ENCODE assay signal across 18 cellular contexts in genomic region chr7:117165656-117166055, GRCh38.
DNase-seq lines count a peak whose midpoint lies in the region; ATAC-seq and TF ChIP-seq lines count a peak whose summit lies in the region.
"Had no signal": no experiment of that assay in that cellular context is flagged by ENCODE, and none has a peak within 500 bp of the region (broad histone marks: within the 10 kb centered on the region; RNA-seq: fewer than 3 reads in every experiment).

No MANE protein-coding gene starts in this region.

- peaks cover 11% of the 10 kb centered on the region for H3K4me1 Mint-ChIP-seq in dendritic cell treated with granulocyte-macrophage colony-stimulating factor and Interleukin-4, amounts not matched to agents 40 ng/mL and 50 ng/mL, for 4 days (ENCODE audit: low read depth)
- H3K4me1 Mint-ChIP-seq in GM23338 (peaks cover 10% of the 10 kb centered on the region), natural killer cell (peaks cover 0 to 5% of the 10 kb centered on the region in 2 donors)
- H3K4me1 Mint-ChIP-seq in CD8-positive, alpha-beta T cell (ENCODE audit: low read depth), result no peaks in the 10 kb centered on the region
- H3K4me1 Mint-ChIP-seq: activated T-helper 17 cell treated with anti-CD3 and anti-CD28 coated beads, Interleukin-2, amount 50 U/mL, for 72 hours had no signal

- H3K36me3 Mint-ChIP-seq in dendritic cell treated with granulocyte-macrophage colony-stimulating factor and Interleukin-4, amounts not matched to agents 40 ng/mL and 50 ng/mL, for 4 days (ENCODE audit: low read depth), result no peaks in the 10 kb centered on the region
- no peaks in the 10 kb centered on the region for H3K36me3 Mint-ChIP-seq in GM23338 (ENCODE audit: low read depth)
- H3K36me3 Mint-ChIP-seq in natural killer cell, result no peaks in the 10 kb centered on the region
- H3K36me3 Mint-ChIP-seq in CD8-positive, alpha-beta T cell, result no peaks in the 10 kb centered on the region

- H3K4me3 ChIP-seq in GM23338, result no peak overlapping the region
- H3K4me3 ChIP-seq in CD8-positive, alpha-beta T cell (ENCODE audit: low read depth, low read length), result no peak overlapping the region
- H3K4me3 ChIP-seq: esophagus muscularis mucosa had no signal

- no peak overlapping the region for H3K4me2 ChIP-seq in GM23338
- H3K4me2 ChIP-seq: KMS-11 had no signal

- no peaks in the 10 kb centered on the region for H3K27me3 ChIP-seq in GM23338 (ENCODE audit: insufficient read depth)
- H3K27me3 ChIP-seq in CD8-positive, alpha-beta T cell (ENCODE audit: insufficient read depth, low read length), result no peaks in the 10 kb centered on the region
- H3K27me3 ChIP-seq: esophagus muscularis mucosa had no signal

- no peaks in the 10 kb centered on the region for H3K9me3 ChIP-seq in CD8-positive, alpha-beta T cell (ENCODE audit: low read length)
- H3K9me3 ChIP-seq: esophagus muscularis mucosa had no signal

- no peak overlapping the region for H2AFZ ChIP-seq in GM23338

- no peaks in the 10 kb centered on the region for H3K9me2 ChIP-seq in GM23338 (ENCODE audit: insufficient read depth)

- POLR2A ChIA-PET in CD8-positive, alpha-beta T cell (lab: Charles Lee), result no interaction called here

- peak overlapping the region; percentile 56 for H3K27ac Mint-ChIP-seq in dendritic cell treated with granulocyte-macrophage colony-stimulating factor and Interleukin-4, amounts not matched to agents 40 ng/mL and 50 ng/mL, for 4 days
- no peak overlapping the region for H3K27ac Mint-ChIP-seq in GM23338
- H3K27ac Mint-ChIP-seq in natural killer cell, result no peak overlapping the region
- H3K27ac Mint-ChIP-seq in CD8-positive, alpha-beta T cell, result no peak overlapping the region
- H3K27ac Mint-ChIP-seq: activated T-helper 17 cell treated with anti-CD3 and anti-CD28 coated beads, Interleukin-2, amount 50 U/mL, for 72 hours; progenitor cell of endocrine pancreas had no signal

- H3K9me3 Mint-ChIP-seq in dendritic cell treated with granulocyte-macrophage colony-stimulating factor and Interleukin-4, amounts not matched to agents 40 ng/mL and 50 ng/mL, for 4 days, result no peaks in the 10 kb centered on the region
- H3K9me3 Mint-ChIP-seq in GM23338, result no peaks in the 10 kb centered on the region
- H3K9me3 Mint-ChIP-seq in natural killer cell, result no peaks in the 10 kb centered on the region
- H3K9me3 Mint-ChIP-seq in CD8-positive, alpha-beta T cell, result no peaks in the 10 kb centered on the region
- H3K9me3 Mint-ChIP-seq: activated T-helper 17 cell treated with anti-CD3 and anti-CD28 coated beads, Interleukin-2, amount 50 U/mL, for 72 hours had no signal

- CTCF ChIA-PET in CD8-positive, alpha-beta T cell (lab: Charles Lee), result no interaction called here

- H3F3A ChIP-seq in GM23338 (replicated peaks; ENCODE audit: low read depth), result no peaks in the 10 kb centered on the region

- no peaks in the 10 kb centered on the region for H3K36me3 ChIP-seq in GM23338 (ENCODE audit: insufficient read depth)
- no peaks in the 10 kb centered on the region for H3K36me3 ChIP-seq in CD8-positive, alpha-beta T cell (ENCODE audit: insufficient read depth, low read length)
- H3K36me3 ChIP-seq: esophagus muscularis mucosa had no signal

- intact Hi-C loops in dendritic cell treated with granulocyte-macrophage colony-stimulating factor and Interleukin-4, amounts not matched to agents 40 ng/mL and 50 ng/mL, for 4 days (cut with micrococcal nuclease), result no loop called here
- intact Hi-C loops in natural killer cell (cut with micrococcal nuclease), result no loop called here
- intact Hi-C loops in CD8-positive, alpha-beta T cell (cut with DNase I, micrococcal nuclease), result no loop called here

- DNase-seq in pons (ENCODE audit: low spot score) (peak; percentile 30), GM23338 (ENCODE audit: low spot score) (no peak), natural killer cell (no peak)
- no peak for DNase-seq in stimulated activated CD8-positive, alpha-beta memory T cell treated with anti-CD3 and anti-CD28 coated beads, Interleukin-4, amount 100 ng/mL, for 48 hours
- no peak for DNase-seq in CD8-positive, alpha-beta T cell
- DNase-seq: activated CD8-positive, alpha-beta memory T cell treated with anti-CD3 and anti-CD28 coated beads for 24 hours; DMS53; head of caudate nucleus; NCI-H1436; NCI-H510A treated with DMSO at 0.1 percent for 48 hours had no signal

- no peak overlapping the region for H3K27ac ChIP-seq in GM23338 (ENCODE audit: low read depth)
- no peak overlapping the region for H3K27ac ChIP-seq in CD8-positive, alpha-beta T cell (ENCODE audit: low read depth, low read length)
- H3K27ac ChIP-seq: esophagus muscularis mucosa, HL-60, KMS-11 had no signal

- 0 out of 2 replicates have a peak, but pooled peaks cover 13% of the 10 kb centered on the region for H3K4me1 ChIP-seq in GM23338 (ENCODE audit: insufficient read depth)
- no peaks in the 10 kb centered on the region for H3K4me1 ChIP-seq in CD8-positive, alpha-beta T cell (ENCODE audit: insufficient read depth, low read length)

- H3K27me3 Mint-ChIP-seq in dendritic cell treated with granulocyte-macrophage colony-stimulating factor and Interleukin-4, amounts not matched to agents 40 ng/mL and 50 ng/mL, for 4 days, result no peaks in the 10 kb centered on the region
- H3K27me3 Mint-ChIP-seq in GM23338 (ENCODE audit: insufficient read depth, low read depth, poor library complexity) (peaks cover 3% of the 10 kb centered on the region), natural killer cell (ENCODE audit: low read depth in 2 of 2) (no peaks in the 10 kb centered on the region)
- no peaks in the 10 kb centered on the region for H3K27me3 Mint-ChIP-seq in CD8-positive, alpha-beta T cell (ENCODE audit: low read depth)
- H3K27me3 Mint-ChIP-seq: activated T-helper 17 cell treated with anti-CD3 and anti-CD28 coated beads, Interleukin-2, amount 50 U/mL, for 72 hours; progenitor cell of endocrine pancreas had no signal

- ATAC-seq in GM19043 (IDR thresholded peaks at IDR 0.05; ENCODE audit: low read depth, unreplicated experiment), result peak; percentile 75
- ATAC-seq in HG02798 (IDR thresholded peaks at IDR 0.05; ENCODE audit: poor library complexity, unreplicated experiment), result peak; percentile 83
- no peak for ATAC-seq in GM23338
- ATAC-seq in natural killer cell, result no peak
- ATAC-seq in CD8-positive, alpha-beta T cell, result no peak
- ATAC-seq: activated T-helper 17 cell treated with anti-CD3 and anti-CD28 coated beads, Interleukin-2, amount 50 U/mL, for 72 hours had no signal

- no peaks in the 10 kb centered on the region for H3K79me2 ChIP-seq in GM23338 (replicated peaks; ENCODE audit: insufficient read depth)

- no peak overlapping the region for H3K4me3 Mint-ChIP-seq in dendritic cell treated with granulocyte-macrophage colony-stimulating factor and Interleukin-4, amounts not matched to agents 40 ng/mL and 50 ng/mL, for 4 days
- H3K4me3 Mint-ChIP-seq in GM23338 (no peak overlapping the region), natural killer cell (no peak overlapping the region)
- H3K4me3 Mint-ChIP-seq in CD8-positive, alpha-beta T cell, result no peak overlapping the region
- H3K4me3 Mint-ChIP-seq: activated T-helper 17 cell treated with anti-CD3 and anti-CD28 coated beads, Interleukin-2, amount 50 U/mL, for 72 hours had no signal

- H4K20me1 ChIP-seq in GM23338 (replicated peaks; ENCODE audit: insufficient read depth), result no peaks in the 10 kb centered on the region

- TF ChIP-seq CTCF in GM23338 (conservative IDR thresholded peaks at IDR 0.05; ENCODE audit: low read depth in 2 of 2) (no peak), natural killer cell (IDR thresholded peaks at IDR 0.05) (no peak)
- TF ChIP-seq CTCF in CD8-positive, alpha-beta T cell (IDR thresholded peaks at IDR 0.05), result no peak

TF ChIP-seq in GM23338, 12 proteins besides CTCF, POLR2A, EP300 and RAD21 (continues in another document):
- TF ChIP-seq EZH2 (IDR thresholded peaks at IDR 0.05; ENCODE audit: low read depth, unreplicated experiment) (no peak), ZNF331 (CRISPR knock-in tag; IDR thresholded peaks at IDR 0.05; ENCODE audit: low read depth) (no peak), REST (IDR thresholded peaks at IDR 0.05; ENCODE audit: unreplicated experiment) (no peak), EZH2phosphoT487 (IDR thresholded peaks at IDR 0.05; ENCODE audit: unreplicated experiment) (no peak), NANOG (IDR thresholded peaks at IDR 0.05; ENCODE audit: borderline replicate concordance) (no peak), STAT1 (IDR thresholded peaks at IDR 0.05; ENCODE audit: unreplicated experiment) (no peak)

Comparison
In these comparisons a context has a peak if more than half of its experiments do, and no peak if none do; other contexts are left out.
1. ATAC-seq: peak in GM19043 (single experiment) and HG02798 (single experiment); none in GM23338 (single experiment), natural killer cell (0 of 3) and CD8-positive, alpha-beta T cell (single experiment).